In the genomic region with DNA sequence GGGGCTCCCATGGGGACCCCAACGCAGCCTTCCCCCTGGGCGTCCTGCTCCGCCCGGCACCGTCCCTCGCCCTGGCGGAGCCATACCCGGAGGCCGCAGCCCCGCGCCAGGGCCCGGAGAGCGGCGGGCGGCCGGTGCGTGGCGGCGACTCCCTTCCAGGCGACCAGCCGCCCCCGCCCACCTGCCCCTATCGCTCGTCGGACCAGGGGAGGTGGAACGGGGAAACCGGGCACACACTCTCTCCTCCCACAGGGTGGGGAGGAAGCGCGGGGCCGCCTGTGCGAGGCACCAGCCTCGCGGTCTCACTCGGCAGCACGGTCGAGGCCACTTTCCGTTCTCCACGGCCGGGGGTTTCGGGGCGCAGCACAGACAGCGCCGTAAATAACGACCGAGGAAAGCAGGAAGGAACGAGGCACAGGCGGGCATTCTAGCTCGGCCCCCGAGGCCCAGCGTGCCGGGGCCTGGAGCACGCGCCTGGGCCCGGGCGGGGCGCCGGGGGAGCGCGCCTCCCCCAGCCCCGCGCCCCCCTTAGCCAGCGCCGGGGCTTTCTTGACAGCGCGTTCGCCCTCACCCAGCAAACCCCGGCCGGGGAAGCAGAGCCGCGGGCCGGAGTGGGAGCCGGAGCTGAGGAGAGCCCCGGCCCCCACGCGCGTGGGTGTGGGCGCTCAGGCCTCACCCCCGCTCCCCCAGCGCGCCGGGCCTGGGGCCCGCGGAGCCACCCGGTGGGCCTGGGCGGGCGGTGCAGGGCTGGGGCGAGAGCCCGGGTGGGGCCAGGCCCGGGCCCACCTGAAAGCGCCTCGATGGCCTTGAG, we compare ENCODE assay signal across 1 cellular context.
TF ChIP-seq lines count a peak whose summit lies in the region.

No MANE protein-coding gene starts in this region.

TF ChIP-seq in GM12878, 131 proteins besides CTCF, POLR2A, EP300 and RAD21 (continued from another document and continues in another):
- TF ChIP-seq, protein P1, sequence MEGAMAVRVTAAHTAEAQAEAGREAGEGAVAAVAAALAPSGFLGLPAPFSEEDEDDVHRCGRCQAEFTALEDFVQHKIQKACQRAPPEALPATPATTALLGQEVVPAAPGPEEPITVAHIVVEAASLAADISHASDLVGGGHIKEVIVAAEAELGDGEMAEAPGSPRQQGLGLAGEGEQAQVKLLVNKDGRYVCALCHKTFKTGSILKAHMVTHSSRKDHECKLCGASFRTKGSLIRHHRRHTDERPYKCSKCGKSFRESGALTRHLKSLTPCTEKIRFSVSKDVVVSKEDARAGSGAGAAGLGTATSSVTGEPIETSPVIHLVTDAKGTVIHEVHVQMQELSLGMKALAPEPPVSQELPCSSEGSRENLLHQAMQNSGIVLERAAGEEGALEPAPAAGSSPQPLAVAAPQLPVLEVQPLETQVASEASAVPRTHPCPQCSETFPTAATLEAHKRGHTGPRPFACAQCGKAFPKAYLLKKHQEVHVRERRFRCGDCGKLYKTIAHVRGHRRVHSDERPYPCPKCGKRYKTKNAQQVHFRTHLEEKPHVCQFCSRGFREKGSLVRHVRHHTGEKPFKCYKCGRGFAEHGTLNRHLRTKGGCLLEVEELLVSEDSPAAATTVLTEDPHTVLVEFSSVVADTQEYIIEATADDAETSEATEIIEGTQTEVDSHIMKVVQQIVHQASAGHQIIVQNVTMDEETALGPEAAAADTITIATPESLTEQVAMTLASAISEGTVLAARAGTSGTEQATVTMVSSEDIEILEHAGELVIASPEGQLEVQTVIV (IDR thresholded peaks at IDR 0.05; ENCODE audit: borderline replicate concordance, partially characterized antibody): no peak
- TF ChIP-seq, protein P2, sequence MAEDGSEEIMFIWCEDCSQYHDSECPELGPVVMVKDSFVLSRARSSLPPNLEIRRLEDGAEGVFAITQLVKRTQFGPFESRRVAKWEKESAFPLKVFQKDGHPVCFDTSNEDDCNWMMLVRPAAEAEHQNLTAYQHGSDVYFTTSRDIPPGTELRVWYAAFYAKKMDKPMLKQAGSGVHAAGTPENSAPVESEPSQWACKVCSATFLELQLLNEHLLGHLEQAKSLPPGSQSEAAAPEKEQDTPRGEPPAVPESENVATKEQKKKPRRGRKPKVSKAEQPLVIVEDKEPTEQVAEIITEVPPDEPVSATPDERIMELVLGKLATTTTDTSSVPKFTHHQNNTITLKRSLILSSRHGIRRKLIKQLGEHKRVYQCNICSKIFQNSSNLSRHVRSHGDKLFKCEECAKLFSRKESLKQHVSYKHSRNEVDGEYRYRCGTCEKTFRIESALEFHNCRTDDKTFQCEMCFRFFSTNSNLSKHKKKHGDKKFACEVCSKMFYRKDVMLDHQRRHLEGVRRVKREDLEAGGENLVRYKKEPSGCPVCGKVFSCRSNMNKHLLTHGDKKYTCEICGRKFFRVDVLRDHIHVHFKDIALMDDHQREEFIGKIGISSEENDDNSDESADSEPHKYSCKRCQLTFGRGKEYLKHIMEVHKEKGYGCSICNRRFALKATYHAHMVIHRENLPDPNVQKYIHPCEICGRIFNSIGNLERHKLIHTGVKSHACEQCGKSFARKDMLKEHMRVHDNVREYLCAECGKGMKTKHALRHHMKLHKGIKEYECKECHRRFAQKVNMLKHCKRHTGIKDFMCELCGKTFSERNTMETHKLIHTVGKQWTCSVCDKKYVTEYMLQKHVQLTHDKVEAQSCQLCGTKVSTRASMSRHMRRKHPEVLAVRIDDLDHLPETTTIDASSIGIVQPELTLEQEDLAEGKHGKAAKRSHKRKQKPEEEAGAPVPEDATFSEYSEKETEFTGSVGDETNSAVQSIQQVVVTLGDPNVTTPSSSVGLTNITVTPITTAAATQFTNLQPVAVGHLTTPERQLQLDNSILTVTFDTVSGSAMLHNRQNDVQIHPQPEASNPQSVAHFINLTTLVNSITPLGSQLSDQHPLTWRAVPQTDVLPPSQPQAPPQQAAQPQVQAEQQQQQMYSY (CRISPR knock-in tag; IDR thresholded peaks at IDR 0.05): no peak
- TF ChIP-seq, protein P3, sequence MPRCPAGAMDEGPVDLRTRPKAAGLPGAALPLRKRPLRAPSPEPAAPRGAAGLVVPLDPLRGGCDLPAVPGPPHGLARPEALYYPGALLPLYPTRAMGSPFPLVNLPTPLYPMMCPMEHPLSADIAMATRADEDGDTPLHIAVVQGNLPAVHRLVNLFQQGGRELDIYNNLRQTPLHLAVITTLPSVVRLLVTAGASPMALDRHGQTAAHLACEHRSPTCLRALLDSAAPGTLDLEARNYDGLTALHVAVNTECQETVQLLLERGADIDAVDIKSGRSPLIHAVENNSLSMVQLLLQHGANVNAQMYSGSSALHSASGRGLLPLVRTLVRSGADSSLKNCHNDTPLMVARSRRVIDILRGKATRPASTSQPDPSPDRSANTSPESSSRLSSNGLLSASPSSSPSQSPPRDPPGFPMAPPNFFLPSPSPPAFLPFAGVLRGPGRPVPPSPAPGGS (IDR thresholded peaks at IDR 0.05; ENCODE audit: borderline replicate concordance, insufficient read depth, low read depth, low read length, poor library complexity, severe bottlenecking): no peak
- TF ChIP-seq GATAD2B (conservative IDR thresholded peaks at IDR 0.05; ENCODE audit: low read depth) (peak; percentile 93), CHD4 (IDR thresholded peaks at IDR 0.05) (no peak), MEF2B (IDR thresholded peaks at IDR 0.05; ENCODE audit: partially characterized antibody, poor library complexity, severe bottlenecking) (no peak), CEBPZ (IDR thresholded peaks at IDR 0.05; ENCODE audit: low read depth, low read length) (no peak), ATF7 (IDR thresholded peaks at IDR 0.05; ENCODE audit: low read depth) (no peak), NR2F1 (conservative IDR thresholded peaks at IDR 0.05) (peak; percentile 16; the same call in 1 of the 2 replicates), ZNF24 (IDR thresholded peaks at IDR 0.05) (0 out of 2 replicates have a peak, but pooled peaks have one; percentile 32), SIN3A (IDR thresholded peaks at IDR 0.05; ENCODE audit: low read depth, low read length) (no peak), CUX1 (IDR thresholded peaks at IDR 0.05; ENCODE audit: insufficient replicate concordance, low read depth, low read length) (no peak), ZNF384 (IDR thresholded peaks at IDR 0.05; ENCODE audit: borderline replicate concordance, low read depth, low read length) (no peak), WRNIP1 (IDR thresholded peaks at IDR 0.05; ENCODE audit: borderline replicate concordance, low read depth, low read length) (no peak), TCF12 (IDR thresholded peaks at IDR 0.05; ENCODE audit: low read depth, low read length) (no peak), SUPT20H (IDR thresholded peaks at IDR 0.05; ENCODE audit: borderline replicate concordance, control insufficient read depth, low read depth, low read length) (no peak), STAT1 (conservative IDR thresholded peaks at IDR 0.05) (no peak), BRCA1 (IDR thresholded peaks at IDR 0.05; ENCODE audit: low read depth, low read length) (no peak), RCOR1 (conservative IDR thresholded peaks at IDR 0.05; ENCODE audit: low read depth, low read length) (no peak), TCF3 (IDR thresholded peaks at IDR 0.05; ENCODE audit: borderline replicate concordance, insufficient read depth, low read depth, low read length) (no peak), ZBED1 (IDR thresholded peaks at IDR 0.05; ENCODE audit: borderline replicate concordance) (no peak), SMAD5 (IDR thresholded peaks at IDR 0.05; ENCODE audit: low read depth) (no peak), HCFC1 (IDR thresholded peaks at IDR 0.05; ENCODE audit: low read length) (no peak), RBBP5 (conservative IDR thresholded peaks at IDR 0.05) (no peak), SMC3 (IDR thresholded peaks at IDR 0.05; ENCODE audit: borderline replicate concordance, low read length) (no peak), CREB1 (IDR thresholded peaks at IDR 0.05; ENCODE audit: low read depth) (no peak), NR2C1 (IDR thresholded peaks at IDR 0.05) (no peak), BCL11A (IDR thresholded peaks at IDR 0.05; ENCODE audit: low read depth, low read length) (no peak), KDM1A (IDR thresholded peaks at IDR 0.05; ENCODE audit: borderline replicate concordance) (no peak), ZNF217 (IDR thresholded peaks at IDR 0.05) (0 out of 2 replicates have a peak, but pooled peaks have one; percentile 57), CREM (IDR thresholded peaks at IDR 0.05; ENCODE audit: low read depth) (0 out of 2 replicates have a peak, but pooled peaks have one; percentile 14), TAF1 (IDR thresholded peaks at IDR 0.05; ENCODE audit: borderline replicate concordance, low read depth, low read length) (peak; percentile 28; the same call in 1 of the 2 replicates), KLF5 (IDR thresholded peaks at IDR 0.05; ENCODE audit: partially characterized antibody) (peak; percentile 22), EED (IDR thresholded peaks at IDR 0.05; ENCODE audit: low read depth) (no peak), ETV6 (conservative IDR thresholded peaks at IDR 0.05 in 1 of 2, IDR thresholded peaks at IDR 0.05 in 1 of 2; ENCODE audit: borderline replicate concordance in 1 of 2, low read depth in 1 of 2) (no peak)
- TF ChIP-seq, protein P4, sequence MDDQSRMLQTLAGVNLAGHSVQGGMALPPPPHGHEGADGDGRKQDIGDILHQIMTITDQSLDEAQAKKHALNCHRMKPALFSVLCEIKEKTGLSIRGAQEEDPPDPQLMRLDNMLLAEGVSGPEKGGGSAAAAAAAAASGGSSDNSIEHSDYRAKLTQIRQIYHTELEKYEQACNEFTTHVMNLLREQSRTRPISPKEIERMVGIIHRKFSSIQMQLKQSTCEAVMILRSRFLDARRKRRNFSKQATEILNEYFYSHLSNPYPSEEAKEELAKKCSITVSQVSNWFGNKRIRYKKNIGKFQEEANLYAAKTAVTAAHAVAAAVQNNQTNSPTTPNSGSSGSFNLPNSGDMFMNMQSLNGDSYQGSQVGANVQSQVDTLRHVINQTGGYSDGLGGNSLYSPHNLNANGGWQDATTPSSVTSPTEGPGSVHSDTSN (IDR thresholded peaks at IDR 0.05; ENCODE audit: insufficient replicate concordance, low read depth, low read length): no peak
